Comparison of ENCODE assay signal across 19 cellular contexts in genomic region chr11:15944460-15944859, GRCh38.
DNase-seq lines count a peak whose midpoint lies in the region; ATAC-seq and TF ChIP-seq lines count a peak whose summit lies in the region.
"Had no signal": no experiment of that assay in that cellular context is flagged by ENCODE, and none has a peak within 500 bp of the region (broad histone marks: within the 10 kb centered on the region; RNA-seq: fewer than 3 reads in every experiment).

No MANE protein-coding gene starts in this region.

- no peak overlapping the region for H3K4me3 Mint-ChIP-seq in neural progenitor cell
- no peak overlapping the region for H3K4me3 Mint-ChIP-seq in effector memory CD8-positive, alpha-beta T cell
- H3K4me3 Mint-ChIP-seq: CD14-positive monocyte had no signal

- H4K20me1 ChIP-seq in neural progenitor cell (ENCODE audit: low read depth) = no peaks in the 10 kb centered on the region

- no peaks in the 10 kb centered on the region for H3K36me3 ChIP-seq in neural progenitor cell

- peaks cover 6% of the 10 kb centered on the region for H3K4me1 Mint-ChIP-seq in neural progenitor cell
- no peaks in the 10 kb centered on the region for H3K4me1 Mint-ChIP-seq in effector memory CD8-positive, alpha-beta T cell (ENCODE audit: low read depth in 2 of 2)
- H3K4me1 Mint-ChIP-seq: CD14-positive monocyte had no signal

- H3K4me1 ChIP-seq in neural progenitor cell = no peaks in the 10 kb centered on the region
- no peaks in the 10 kb centered on the region for H3K4me1 ChIP-seq in foreskin keratinocyte
- H3K4me1 ChIP-seq: A549 had no signal

- H3K4me3 ChIP-seq in neural progenitor cell = no peak overlapping the region
- H3K4me3 ChIP-seq: A549, GM12878 had no signal

- peak overlapping the region; percentile 43 for H2AFZ ChIP-seq in neural progenitor cell (replicated peaks)

- H3K27me3 ChIP-seq in neural progenitor cell (peaks cover 9% of the 10 kb centered on the region), foreskin keratinocyte (no peaks in the 10 kb centered on the region)

- H3K4me2 ChIP-seq in neural progenitor cell = no peak overlapping the region
- H3K4me2 ChIP-seq: A549 had no signal

- H3K9me3 Mint-ChIP-seq in neural progenitor cell = peaks cover 18% of the 10 kb centered on the region
- peaks cover 8 to 24% of the 10 kb centered on the region in 2 donors for H3K9me3 Mint-ChIP-seq in effector memory CD8-positive, alpha-beta T cell

- peaks cover 3% of the 10 kb centered on the region for H3K9me3 ChIP-seq in neural progenitor cell (ENCODE audit: low read depth)
- H3K9me3 ChIP-seq: A549 had no signal

- no peak for ATAC-seq in foreskin keratinocyte
- no peak for ATAC-seq in effector memory CD8-positive, alpha-beta T cell (replicated peaks)
- ATAC-seq: A549, GM12878 had no signal

- H3K27ac ChIP-seq in neural progenitor cell (no peak overlapping the region), foreskin keratinocyte (no peak overlapping the region)
- H3K27ac ChIP-seq: A549 had no signal

- H3K9ac ChIP-seq in neural progenitor cell = no peak overlapping the region

- no peaks in the 10 kb centered on the region for H3F3A ChIP-seq in neural progenitor cell (ENCODE audit: low read depth)

- DNase-seq in H4 (ENCODE audit: low spot score) (peak; percentile 34), SW480 (ENCODE audit: low spot score) (peak; percentile 13), iPS-NIHi7 (ENCODE audit: extremely low spot score) (peak; percentile 33), neural progenitor cell (ENCODE audit: low spot score) (peak; percentile 11), foreskin keratinocyte (no peak), Kasumi-1 (lab: John Stamatoyannopoulos, UW) (no peak), AML-193 (lab: John Stamatoyannopoulos, UW) (no peak)
- DNase-seq in effector memory CD8-positive, alpha-beta T cell = no peak
- DNase-seq: DMS 273 treated with DMSO at 0.1 percent for 48 hours, GDM1, GOT3, MM.1S, NCI-H2107, NCI-H226, NCI-H524 treated with DMSO at 0.1 percent for 48 hours, SHP77 treated with DMSO at 0.1 percent for 48 hours had no signal

- H3K27me3 Mint-ChIP-seq in neural progenitor cell (ENCODE audit: insufficient read depth, low read depth) = peaks cover 6% of the 10 kb centered on the region
- H3K27me3 Mint-ChIP-seq in effector memory CD8-positive, alpha-beta T cell = no peaks in the 10 kb centered on the region

- no peak overlapping the region for H3K27ac Mint-ChIP-seq in neural progenitor cell
- H3K27ac Mint-ChIP-seq in effector memory CD8-positive, alpha-beta T cell = no peak overlapping the region
- H3K27ac Mint-ChIP-seq: CD14-positive monocyte had no signal

- TF ChIP-seq CTCF in neural progenitor cell (IDR thresholded peaks at IDR 0.05) = no peak
- TF ChIP-seq CTCF in foreskin keratinocyte (conservative IDR thresholded peaks at IDR 0.05) = no peak

- H3K79me2 ChIP-seq in neural progenitor cell (ENCODE audit: low read depth) = no peaks in the 10 kb centered on the region

- no peaks in the 10 kb centered on the region for H3K36me3 Mint-ChIP-seq in neural progenitor cell
- no peaks in the 10 kb centered on the region for H3K36me3 Mint-ChIP-seq in effector memory CD8-positive, alpha-beta T cell (ENCODE audit: insufficient read depth)
- H3K36me3 Mint-ChIP-seq: CD14-positive monocyte had no signal

Comparison
In these comparisons a context has a peak if more than half of its experiments do, and no peak if none do; other contexts are left out.
1. DNase-seq: peak in H4 (single experiment), SW480 (single experiment), iPS-NIHi7 (single experiment) and neural progenitor cell (single experiment); none in foreskin keratinocyte (0 of 2), Kasumi-1 (0 of 2), AML-193 (0 of 2) and effector memory CD8-positive, alpha-beta T cell (0 of 3).